In genomic region chr7:139133335-139134139, GRCh38 we compare ENCODE assay signal across 1 cellular context.
A peak's percentile ranks its signal among the peaks of the same experiment; 100 is the strongest.
TF ChIP-seq lines count a peak whose summit lies in the region.

No MANE protein-coding gene starts in this region.

TF ChIP-seq in HepG2, 621 proteins besides CTCF, POLR2A, EP300 and RAD21 (continued from another document and continues in another):
- no peak for TF ChIP-seq ZHX1 (CRISPR knock-in tag; IDR thresholded peaks at IDR 0.05; ENCODE audit: low read depth)
- no peak for TF ChIP-seq CHD4 (IDR thresholded peaks at IDR 0.05; ENCODE audit: borderline replicate concordance, low read length)
- no peak for TF ChIP-seq PCBP2 (optimal IDR thresholded peaks at IDR 0.05; ENCODE audit: low read depth, low read length, poor library complexity, severe bottlenecking)
- TF ChIP-seq TCF12 (IDR thresholded peaks at IDR 0.05) = no peak
- TF ChIP-seq TCF12 (CRISPR knock-in tag; IDR thresholded peaks at IDR 0.05) = no peak
- no peak for TF ChIP-seq ZNF251 (CRISPR knock-in tag; IDR thresholded peaks at IDR 0.05)
- TF ChIP-seq SNAPC2 (CRISPR knock-in tag; IDR thresholded peaks at IDR 0.05) = 0 out of 2 replicates have a peak, but pooled peaks have one; percentile 10
- peak; percentile 47 for TF ChIP-seq RBM39 (IDR thresholded peaks at IDR 0.05; ENCODE audit: low read depth, low read length, poor library complexity, severe bottlenecking)
- no peak for TF ChIP-seq MAFK (conservative IDR thresholded peaks at IDR 0.05 in 1 of 2, IDR thresholded peaks at IDR 0.05 in 1 of 2; ENCODE audit: low read length in 2 of 2)
- TF ChIP-seq ZNF768 (CRISPR knock-in tag; IDR thresholded peaks at IDR 0.05) = peak; percentile 86
- peak; percentile 67; the same call in 1 of the 2 replicates for TF ChIP-seq ZNF773 (CRISPR knock-in tag; IDR thresholded peaks at IDR 0.05; ENCODE audit: borderline replicate concordance)
- TF ChIP-seq TEAD3 (CRISPR knock-in tag; optimal IDR thresholded peaks at IDR 0.05; ENCODE audit: borderline replicate concordance) = peak; percentile 78
- TF ChIP-seq ZBTB7A (CRISPR knock-in tag; IDR thresholded peaks at IDR 0.05) = no peak
- TF ChIP-seq RFX5 (IDR thresholded peaks at IDR 0.05; ENCODE audit: low read depth, low read length) = 0 out of 2 replicates have a peak, but pooled peaks have one; percentile 29
- TF ChIP-seq ZKSCAN8 (CRISPR knock-in tag; IDR thresholded peaks at IDR 0.05; ENCODE audit: borderline replicate concordance) = peak; percentile 28; the same call in 1 of the 2 replicates
- no peak for TF ChIP-seq TEAD2 (CRISPR knock-in tag; IDR thresholded peaks at IDR 0.05)
- peak; percentile 88 for TF ChIP-seq SIN3B (IDR thresholded peaks at IDR 0.05; ENCODE audit: low read length)
- TF ChIP-seq ZBTB39 (CRISPR knock-in tag; IDR thresholded peaks at IDR 0.05) = no peak
- peak; percentile 79; the same call in 1 of the 2 replicates for TF ChIP-seq ZNF556 (CRISPR knock-in tag; IDR thresholded peaks at IDR 0.05; ENCODE audit: borderline replicate concordance)
- TF ChIP-seq MEIS1 (CRISPR knock-in tag; IDR thresholded peaks at IDR 0.05; ENCODE audit: borderline replicate concordance) = peak; percentile 26; the same call in 1 of the 2 replicates
- TF ChIP-seq ZNF691 (CRISPR knock-in tag; IDR thresholded peaks at IDR 0.05; ENCODE audit: borderline replicate concordance, low read depth) = 0 out of 2 replicates have a peak, but pooled peaks have one; percentile 75
- no peak for TF ChIP-seq ZNF30 (CRISPR knock-in tag; IDR thresholded peaks at IDR 0.05)
- 0 out of 2 replicates have a peak, but pooled peaks have one; percentile 27 for TF ChIP-seq ZFP90 (CRISPR knock-in tag; IDR thresholded peaks at IDR 0.05; ENCODE audit: borderline replicate concordance)
- peak; percentile 81; the same call in 1 of the 2 replicates for TF ChIP-seq ZNF232 (CRISPR knock-in tag; IDR thresholded peaks at IDR 0.05; ENCODE audit: borderline replicate concordance)
- peak; percentile 47; the same call in 1 of the 2 replicates for TF ChIP-seq ZNF839 (CRISPR knock-in tag; IDR thresholded peaks at IDR 0.05; ENCODE audit: borderline replicate concordance)
- TF ChIP-seq ZNF260 (CRISPR knock-in tag; IDR thresholded peaks at IDR 0.05; ENCODE audit: borderline replicate concordance, low read depth) = no peak
- peak; percentile 89 for TF ChIP-seq AHR (CRISPR knock-in tag; IDR thresholded peaks at IDR 0.05)
- peak; percentile 90 for TF ChIP-seq ZBTB38 (CRISPR knock-in tag; IDR thresholded peaks at IDR 0.05)
- no peak for TF ChIP-seq FOXA1 (IDR thresholded peaks at IDR 0.05)
- no peak for TF ChIP-seq FOXA1 (CRISPR knock-in tag; IDR thresholded peaks at IDR 0.05)
- TF ChIP-seq GATAD1 (CRISPR knock-in tag; IDR thresholded peaks at IDR 0.05) = peak; percentile 96
- TF ChIP-seq ZGPAT (CRISPR knock-in tag; IDR thresholded peaks at IDR 0.05) = peak; percentile 93
- no peak for TF ChIP-seq EZH2 (conservative IDR thresholded peaks at IDR 0.05; ENCODE audit: low read depth, low read length)
- peak; percentile 59 for TF ChIP-seq CBX1 (IDR thresholded peaks at IDR 0.05; ENCODE audit: low read depth)
- no peak for TF ChIP-seq ZBTB49 (CRISPR knock-in tag; IDR thresholded peaks at IDR 0.05; ENCODE audit: borderline replicate concordance)
- TF ChIP-seq PRMT3 (CRISPR knock-in tag; IDR thresholded peaks at IDR 0.05; ENCODE audit: borderline replicate concordance, low read depth) = 0 out of 2 replicates have a peak, but pooled peaks have one; percentile 66
- no peak; the same call in 1 of the 2 replicates for TF ChIP-seq ZNF589 (CRISPR knock-in tag; conservative IDR thresholded peaks at IDR 0.05)
- TF ChIP-seq MLX (CRISPR knock-in tag; IDR thresholded peaks at IDR 0.05) = peak; percentile 70; the same call in 1 of the 2 replicates
- TF ChIP-seq WIZ (CRISPR knock-in tag; IDR thresholded peaks at IDR 0.05) = no peak
- no peak for TF ChIP-seq HNRNPK (IDR thresholded peaks at IDR 0.05; ENCODE audit: low read depth, low read length, poor library complexity, severe bottlenecking)
- TF ChIP-seq NCOA5 (CRISPR knock-in tag; IDR thresholded peaks at IDR 0.05) = no peak
- peak; percentile 27; the same call in 1 of the 2 replicates for TF ChIP-seq NFIC (IDR thresholded peaks at IDR 0.05; ENCODE audit: low read length)
- TF ChIP-seq NFE2L1 (CRISPR knock-in tag; IDR thresholded peaks at IDR 0.05; ENCODE audit: borderline replicate concordance) = peak; percentile 78; the same call in 1 of the 2 replicates
- peak; percentile 58; the same call in 1 of the 2 replicates for TF ChIP-seq ELF3 (CRISPR knock-in tag; IDR thresholded peaks at IDR 0.05)
- no peak for TF ChIP-seq ZNF781 (CRISPR knock-in tag; IDR thresholded peaks at IDR 0.05; ENCODE audit: borderline replicate concordance, not compliant biosample characterization)
- no peak for TF ChIP-seq ZNF10 (CRISPR knock-in tag; IDR thresholded peaks at IDR 0.05; ENCODE audit: borderline replicate concordance, low read depth)
- TF ChIP-seq RBFOX2 (IDR thresholded peaks at IDR 0.05; ENCODE audit: low read depth, low read length) = 0 out of 2 replicates have a peak, but pooled peaks have one; percentile 26
- TF ChIP-seq IKZF1 (IDR thresholded peaks at IDR 0.05) = no peak
- TF ChIP-seq ZBED4 (CRISPR knock-in tag; IDR thresholded peaks at IDR 0.05; ENCODE audit: borderline replicate concordance) = no peak
- TF ChIP-seq ZMYM2 (CRISPR knock-in tag; IDR thresholded peaks at IDR 0.05) = no peak
- no peak for TF ChIP-seq NBN (conservative IDR thresholded peaks at IDR 0.05)
- no peak for TF ChIP-seq ETV6 (CRISPR knock-in tag; conservative IDR thresholded peaks at IDR 0.05)
- TF ChIP-seq ZNF275 (CRISPR knock-in tag; IDR thresholded peaks at IDR 0.05; ENCODE audit: borderline replicate concordance) = no peak
